ENCODE assay signal across 21 cellular contexts in genomic region chr6:22399693-22400092, GRCh38.
DNase-seq lines count a peak whose midpoint lies in the region; ATAC-seq, FAIRE-seq and TF ChIP-seq lines count a peak whose summit lies in the region.
"Had no signal": no experiment of that assay in that cellular context is flagged by ENCODE, and none has a peak within 500 bp of the region (broad histone marks: within the 10 kb centered on the region; RNA-seq: fewer than 3 reads in every experiment).

No MANE protein-coding gene starts in this region.

- no peaks in the 10 kb centered on the region for H3K27me3 ChIP-seq in endothelial cell of umbilical vein (ENCODE audit: control insufficient read depth in 2 of 2, insufficient read depth in 2 of 2, low read length in 2 of 2)
- no peaks in the 10 kb centered on the region for H3K27me3 ChIP-seq in mesenchymal stem cell (ENCODE audit: control insufficient read depth in 1 of 2, insufficient read depth in 1 of 2, low read length in 2 of 2)
- H3K27me3 ChIP-seq: heart right ventricle, sigmoid colon had no signal

- no peaks in the 10 kb centered on the region for H3K9me3 ChIP-seq in endothelial cell of umbilical vein (replicated peaks; ENCODE audit: control insufficient read depth, insufficient read depth, low read length)
- no peaks in the 10 kb centered on the region for H3K9me3 ChIP-seq in mesenchymal stem cell (ENCODE audit: control insufficient read depth, low read length)
- H3K9me3 ChIP-seq: heart right ventricle, sigmoid colon had no signal

- H4K91ac ChIP-seq in mesenchymal stem cell (ENCODE audit: low read length) = no peak overlapping the region

- H3K79me2 ChIP-seq in endothelial cell of umbilical vein (ENCODE audit: control insufficient read depth, insufficient read depth, low read length) = no peaks in the 10 kb centered on the region

- no peaks in the 10 kb centered on the region for H3K36me3 Mint-ChIP-seq in natural killer cell treated with Interleukin-12 subunit alpha and Interleukin-12 subunit beta and Interleukin-15 and Interleukin-18, amount 100 ng/mL, for 72 hours
- no peaks in the 10 kb centered on the region for H3K36me3 Mint-ChIP-seq in activated T-helper 1 cell treated with anti-CD3 and anti-CD28 coated beads, Interleukin-12 subunit alpha, Interleukin-12 subunit beta, Interleukin-2, Interleukin-4 antibody, amounts not matched to agents 30 ng/mL and 10 ng/mL and 1 ng/mL, durations not matched to agents 14 hours and 24 hours and 36 hours (ENCODE audit: low read depth)
- H3K36me3 Mint-ChIP-seq: WTC11 had no signal

- H3K14ac ChIP-seq in mesenchymal stem cell (ENCODE audit: low read length in 2 of 2) = no peak overlapping the region

- H2AK5ac ChIP-seq in mesenchymal stem cell (ENCODE audit: low read length, severe bottlenecking) = no peak overlapping the region

- no peak overlapping the region for H3K23ac ChIP-seq in mesenchymal stem cell (ENCODE audit: low read length in 2 of 2)

- H3K4me1 ChIP-seq in endothelial cell of umbilical vein (ENCODE audit: control insufficient read depth, extremely low read depth, insufficient read depth, low read length) = no peaks in the 10 kb centered on the region
- H3K4me1 ChIP-seq in mesenchymal stem cell (ENCODE audit: control insufficient read depth, insufficient read depth, low read depth, low read length) = peaks cover 2% of the 10 kb centered on the region
- H3K4me1 ChIP-seq: heart right ventricle, sigmoid colon had no signal

- H4K20me1 ChIP-seq in endothelial cell of umbilical vein (replicated peaks; ENCODE audit: control insufficient read depth, extremely low read depth, insufficient read depth, low read length) = no peaks in the 10 kb centered on the region

- H2BK120ac ChIP-seq in mesenchymal stem cell (ENCODE audit: low read depth, low read length) = no peak overlapping the region

- no peak overlapping the region for H3K27ac ChIP-seq in endothelial cell of umbilical vein (ENCODE audit: insufficient read depth, low read depth, low read length)
- H3K27ac ChIP-seq in mesenchymal stem cell (ENCODE audit: low read length, poor library complexity, severe bottlenecking) = no peak overlapping the region
- H3K27ac ChIP-seq: heart right ventricle, sigmoid colon had no signal

- H2AFZ ChIP-seq in endothelial cell of umbilical vein (ENCODE audit: low read depth, low read length) (no peak overlapping the region), mesenchymal stem cell (ENCODE audit: low read depth, low read length) (no peak overlapping the region)
- H2AFZ ChIP-seq: GM23338 had no signal

- ATAC-seq in natural killer cell treated with Interleukin-12 subunit alpha and Interleukin-12 subunit beta and Interleukin-15 and Interleukin-18, amount 100 ng/mL, for 72 hours = no peak
- ATAC-seq: GM23338, heart right ventricle, WTC11 had no signal

- no peak overlapping the region for H2BK15ac ChIP-seq in mesenchymal stem cell (ENCODE audit: low read depth, poor library complexity, severe bottlenecking)

- TF ChIP-seq POLR2A in endothelial cell of umbilical vein (IDR thresholded peaks at IDR 0.05; ENCODE audit: low read depth, low read length) = no peak

- FAIRE-seq in RCC 7860 (lab: Jason Lieb, UNC) (peak; percentile 14), endothelial cell of umbilical vein (lab: Jason Lieb, UNC) (no peak)
- FAIRE-seq: colon had no signal

- peak; percentile 67 for DNase-seq in DMS53 treated with DMSO at 0.1 percent for 48 hours (lab: John Stamatoyannopoulos, UW; ENCODE audit: unreplicated experiment)
- DNase-seq in RCC 7860 (ENCODE audit: low spot score) = peak; percentile 47
- DNase-seq in endothelial cell of umbilical vein (ENCODE audit: low read depth, low spot score) = peak; percentile 6
- DNase-seq in mesenchymal stem cell = peak; percentile 20
- no peak for DNase-seq in natural killer cell treated with Interleukin-12 subunit alpha and Interleukin-12 subunit beta and Interleukin-15 and Interleukin-18, amount 100 ng/mL, for 72 hours (ENCODE audit: low spot score)
- no peak for DNase-seq in NCI-H146 treated with DMSO at 0.1 percent for 48 hours (lab: John Stamatoyannopoulos, UW; ENCODE audit: unreplicated experiment)
- DNase-seq in NCI-H774 (lab: John Stamatoyannopoulos, UW) = no peak
- DNase-seq in activated T-helper 1 cell treated with anti-CD3 and anti-CD28 coated beads, Interleukin-12 subunit alpha, Interleukin-12 subunit beta, Interleukin-2, Interleukin-4 antibody, amounts not matched to agents 30 ng/mL and 10 ng/mL and 1 ng/mL, durations not matched to agents 14 hours and 24 hours and 36 hours (ENCODE audit: low spot score) = no peak
- DNase-seq: activated effector memory CD4-positive, alpha-beta T cell treated with anti-CD3 and anti-CD28 coated beads, Interleukin-2, amount 50 U/mL, for 16 hours; amygdala; COR-L47; heart right ventricle; kidney glomerular epithelial cell; NCI-H2107; NCI-H526; sigmoid colon; stimulated activated CD4-positive, alpha-beta T cell treated with anti-CD3 and anti-CD28 coated beads, Interleukin-2, amount 100 ng/mL, for 48 hours; T-helper 1 cell had no signal

- no peaks in the 10 kb centered on the region for H3K4me1 Mint-ChIP-seq in natural killer cell treated with Interleukin-12 subunit alpha and Interleukin-12 subunit beta and Interleukin-15 and Interleukin-18, amount 100 ng/mL, for 72 hours (ENCODE audit: low read depth in 2 of 2)
- no peaks in the 10 kb centered on the region for H3K4me1 Mint-ChIP-seq in activated T-helper 1 cell treated with anti-CD3 and anti-CD28 coated beads, Interleukin-12 subunit alpha, Interleukin-12 subunit beta, Interleukin-2, Interleukin-4 antibody, amounts not matched to agents 30 ng/mL and 10 ng/mL and 1 ng/mL, durations not matched to agents 14 hours and 24 hours and 36 hours (ENCODE audit: low read depth)

- no peak overlapping the region for H3K4me3 ChIP-seq in endothelial cell of umbilical vein (replicated peaks in 1 of 3; ENCODE audit: insufficient read depth in 1 of 3, low read depth in 1 of 3, low read length in 3 of 3)
- H3K4me3 ChIP-seq in mesenchymal stem cell (ENCODE audit: insufficient read depth in 1 of 2, low read depth in 1 of 2, low read length in 2 of 2) = no peak overlapping the region
- H3K4me3 ChIP-seq: GM23338, heart right ventricle, sigmoid colon had no signal

- no peaks in the 10 kb centered on the region for H3K9me1 ChIP-seq in endothelial cell of umbilical vein (replicated peaks; ENCODE audit: control insufficient read depth, extremely low read depth, insufficient read depth, low read length)

- no peak overlapping the region for H2BK12ac ChIP-seq in mesenchymal stem cell (ENCODE audit: low read length in 2 of 2)

- no peak overlapping the region for H3K4me3 Mint-ChIP-seq in natural killer cell treated with Interleukin-12 subunit alpha and Interleukin-12 subunit beta and Interleukin-15 and Interleukin-18, amount 100 ng/mL, for 72 hours
- no peak overlapping the region for H3K4me3 Mint-ChIP-seq in activated T-helper 1 cell treated with anti-CD3 and anti-CD28 coated beads, Interleukin-12 subunit alpha, Interleukin-12 subunit beta, Interleukin-2, Interleukin-4 antibody, amounts not matched to agents 30 ng/mL and 10 ng/mL and 1 ng/mL, durations not matched to agents 14 hours and 24 hours and 36 hours
- H3K4me3 Mint-ChIP-seq: GM23338, WTC11 had no signal

- H4K8ac ChIP-seq in mesenchymal stem cell (ENCODE audit: low read length) = no peak overlapping the region

- H3K9me3 Mint-ChIP-seq in natural killer cell treated with Interleukin-12 subunit alpha and Interleukin-12 subunit beta and Interleukin-15 and Interleukin-18, amount 100 ng/mL, for 72 hours = peaks cover 3% of the 10 kb centered on the region
- no peaks in the 10 kb centered on the region for H3K9me3 Mint-ChIP-seq in activated T-helper 1 cell treated with anti-CD3 and anti-CD28 coated beads, Interleukin-12 subunit alpha, Interleukin-12 subunit beta, Interleukin-2, Interleukin-4 antibody, amounts not matched to agents 30 ng/mL and 10 ng/mL and 1 ng/mL, durations not matched to agents 14 hours and 24 hours and 36 hours
- H3K9me3 Mint-ChIP-seq: GM23338 had no signal

- H3K36me3 ChIP-seq in endothelial cell of umbilical vein (ENCODE audit: control insufficient read depth in 2 of 2, extremely low read depth in 1 of 2, insufficient read depth in 2 of 2, low read length in 2 of 2) (no peaks in the 10 kb centered on the region), mesenchymal stem cell (ENCODE audit: control insufficient read depth in 1 of 2, insufficient read depth in 2 of 2, low read depth in 1 of 2, low read length in 2 of 2) (no peaks in the 10 kb centered on the region)
- H3K36me3 ChIP-seq: heart right ventricle, sigmoid colon had no signal

- no peak overlapping the region for H3K9ac ChIP-seq in endothelial cell of umbilical vein (replicated peaks; ENCODE audit: extremely low read depth, insufficient read depth, low read length)
- H3K9ac ChIP-seq in mesenchymal stem cell (ENCODE audit: low read length) = no peak overlapping the region

- dilution Hi-C loops in endothelial cell of umbilical vein (cut with MboI; ENCODE audit: extremely low pct_ligation_motif_present, low sequenced_read_pairs) = no loop called here

- no peak overlapping the region for H3K18ac ChIP-seq in mesenchymal stem cell (ENCODE audit: low read depth in 1 of 2, low read length in 2 of 2)

- no TSS peak for BruUV-seq in endothelial cell of umbilical vein (replicated peaks; lab: Mats Ljungman, UMichigan)

- TF ChIP-seq CTCF in endothelial cell of umbilical vein (IDR thresholded peaks at IDR 0.05; ENCODE audit: extremely low read depth in 1 of 2, insufficient read depth in 1 of 2, low read depth in 1 of 2, low read length in 2 of 2) = no peak

- H3K27me3 Mint-ChIP-seq in natural killer cell treated with Interleukin-12 subunit alpha and Interleukin-12 subunit beta and Interleukin-15 and Interleukin-18, amount 100 ng/mL, for 72 hours = no peaks in the 10 kb centered on the region
- H3K27me3 Mint-ChIP-seq in activated T-helper 1 cell treated with anti-CD3 and anti-CD28 coated beads, Interleukin-12 subunit alpha, Interleukin-12 subunit beta, Interleukin-2, Interleukin-4 antibody, amounts not matched to agents 30 ng/mL and 10 ng/mL and 1 ng/mL, durations not matched to agents 14 hours and 24 hours and 36 hours (ENCODE audit: insufficient read depth) = no peaks in the 10 kb centered on the region

- H3K79me1 ChIP-seq in mesenchymal stem cell (replicated peaks; ENCODE audit: low read length, poor library complexity, severe bottlenecking) = no peaks in the 10 kb centered on the region

- H2BK5ac ChIP-seq in mesenchymal stem cell (ENCODE audit: low read depth, low read length, poor library complexity, severe bottlenecking) = no peak overlapping the region

- H3K27ac Mint-ChIP-seq in natural killer cell treated with Interleukin-12 subunit alpha and Interleukin-12 subunit beta and Interleukin-15 and Interleukin-18, amount 100 ng/mL, for 72 hours = no peak overlapping the region
- H3K27ac Mint-ChIP-seq in activated T-helper 1 cell treated with anti-CD3 and anti-CD28 coated beads, Interleukin-12 subunit alpha, Interleukin-12 subunit beta, Interleukin-2, Interleukin-4 antibody, amounts not matched to agents 30 ng/mL and 10 ng/mL and 1 ng/mL, durations not matched to agents 14 hours and 24 hours and 36 hours = no peak overlapping the region
- H3K27ac Mint-ChIP-seq: GM23338, WTC11 had no signal

- H3K4ac ChIP-seq in mesenchymal stem cell (ENCODE audit: low read depth in 1 of 2, low read length in 2 of 2) = no peak overlapping the region

- CTCF ChIA-PET in endothelial cell of umbilical vein (lab: Charles Lee) = no interaction called here

- no peak overlapping the region for H3K4me2 ChIP-seq in endothelial cell of umbilical vein (ENCODE audit: insufficient read depth, low read length)
- no peak overlapping the region for H3K4me2 ChIP-seq in mesenchymal stem cell (ENCODE audit: low read length, poor library complexity, severe bottlenecking)
- H3K4me2 ChIP-seq: GM23338 had no signal

- intact Hi-C loops in endothelial cell of umbilical vein (cut with micrococcal nuclease) = no loop called here
- intact Hi-C loops in activated T-helper 1 cell treated with anti-CD3 and anti-CD28 coated beads, Interleukin-12 subunit alpha, Interleukin-12 subunit beta, Interleukin-2, Interleukin-4 antibody, amounts not matched to agents 30 ng/mL and 10 ng/mL and 1 ng/mL, durations not matched to agents 14 hours and 24 hours and 36 hours (cut with micrococcal nuclease) = no loop called here

- WGBS in mesenchymal stem cell = 75% methylated on average over 4 of the region's 4 CpGs

- POLR2A ChIA-PET in endothelial cell of umbilical vein (lab: Charles Lee) = no interaction called here

Comparison
In these comparisons a context has a peak if more than half of its experiments do, and no peak if none do; other contexts are left out.
1. DNase-seq: peak in DMS53 treated with DMSO at 0.1 percent for 48 hours (single experiment), RCC 7860 (single experiment), endothelial cell of umbilical vein (single experiment) and mesenchymal stem cell (single experiment); none in natural killer cell treated with Interleukin-12 subunit alpha and Interleukin-12 subunit beta and Interleukin-15 and Interleukin-18, amount 100 ng/mL, for 72 hours (single experiment), NCI-H146 treated with DMSO at 0.1 percent for 48 hours (single experiment), NCI-H774 (single experiment) and activated T-helper 1 cell treated with anti-CD3 and anti-CD28 coated beads, Interleukin-12 subunit alpha, Interleukin-12 subunit beta, Interleukin-2, Interleukin-4 antibody, amounts not matched to agents 30 ng/mL and 10 ng/mL and 1 ng/mL, durations not matched to agents 14 hours and 24 hours and 36 hours (single experiment).